ENCODE assay signal across 11 cellular contexts in genomic region chr17:44536090-44536960, GRCh38. TPM values are rescaled to one million over a fixed set of nuclear protein-coding genes. Genes with fewer than 3 reads are reported as not detected.
A peak's percentile ranks its signal among the peaks of the same experiment; 100 is the strongest.
DNase-seq lines count a peak whose midpoint lies in the region; ATAC-seq and FAIRE-seq lines count a peak whose summit lies in the region.
"Had no signal": no experiment of that assay in that cellular context is flagged by ENCODE, and none has a peak within 500 bp of the region (broad histone marks: within the 10 kb centered on the region; RNA-seq: fewer than 3 reads in every experiment).

No MANE protein-coding gene starts in this region.

- H3K27me3 ChIP-seq in skeletal muscle tissue (ENCODE audit: control insufficient read depth in 3 of 3, insufficient read depth in 3 of 3, low read length in 3 of 3) = peaks cover 2 to 21% (median 13%) of the 10 kb centered on the region in 3 donors

- H3K9me3 ChIP-seq in SK-N-MC (ENCODE audit: low read depth, low read length) = no peaks in the 10 kb centered on the region
- no peaks in the 10 kb centered on the region for H3K9me3 ChIP-seq in skeletal muscle tissue (ENCODE audit: control insufficient read depth in 3 of 3, low read length in 3 of 3)

- intact Hi-C loops in left ventricle myocardium superior (cut with micrococcal nuclease) = no loop called here

- peak; percentile 44 for FAIRE-seq in GM18507 (lab: Jason Lieb, UNC)

- peak; percentile 57 for ATAC-seq in left ventricle myocardium superior
- no peak for ATAC-seq in HG03378 (IDR thresholded peaks at IDR 0.05; ENCODE audit: unreplicated experiment)

- H3K27ac ChIP-seq in SK-N-MC (peak overlapping the region; percentile 99), skeletal muscle tissue (ENCODE audit: low read depth, low read length) (peak overlapping the region; percentile 25)

- peaks cover 0 to 2% (median 2%) of the 10 kb centered on the region in 3 donors for H3K4me1 ChIP-seq in skeletal muscle tissue (ENCODE audit: control insufficient read depth in 3 of 3, insufficient read depth in 3 of 3, low read length in 3 of 3)

- peak overlapping the region; percentile 67 for H3K4me3 ChIP-seq in SK-N-MC
- no peak overlapping the region for H3K4me3 ChIP-seq in skeletal muscle tissue (ENCODE audit: low read length in 3 of 3)

- no peaks in the 10 kb centered on the region for H3K36me3 ChIP-seq in SK-N-MC (ENCODE audit: insufficient read depth, low read length)
- no peaks in the 10 kb centered on the region for H3K36me3 ChIP-seq in skeletal muscle tissue (ENCODE audit: control insufficient read depth in 3 of 3, insufficient read depth in 3 of 3, low read length in 3 of 3)

- H3K9ac ChIP-seq in SK-N-MC (ENCODE audit: insufficient read length) (peak overlapping the region; percentile 82), skeletal muscle tissue (ENCODE audit: low read depth in 1 of 3, low read length in 3 of 3) (no peak overlapping the region)

- DNase-seq in GM18507 (ENCODE audit: extremely low spot score, insufficient read length, low read depth) = no peak
- peak; percentile 55 for DNase-seq in SK-N-MC (ENCODE audit: low read depth, low spot score)
- DNase-seq in left ventricle myocardium superior = no peak
- DNase-seq in kidney tubule cell (ENCODE audit: low spot score) = no peak
- no peak for DNase-seq in NCI-H1436 treated with DMSO at 0.1 percent for 48 hours (lab: John Stamatoyannopoulos, UW)
- DNase-seq in DMS53 (lab: John Stamatoyannopoulos, UW) = no peak
- DNase-seq: activated B cell treated with CpG ODN at 0.5 μM for 24 hours, naive B cell, NCI-H774 had no signal

RNA-seq across cellular contexts. Expression of gene FZD2, which starts 21.0 kb away (rescaled TPM):
- 3.1 TPM for total RNA-seq in left ventricle myocardium superior
- total RNA-seq in skeletal muscle tissue = 8.9 TPM

RNA-seq across cellular contexts. Expression of gene GPATCH8, which starts 33.1 kb away (rescaled TPM):
- 19.8 TPM for total RNA-seq in left ventricle myocardium superior
- total RNA-seq in skeletal muscle tissue = 25.1 TPM
